ENCODE assay signal across 1 cellular context in genomic region chr2:162582357-162582798, GRCh38.
TF ChIP-seq lines count a peak whose summit lies in the region.

No MANE protein-coding gene starts in this region.

TF ChIP-seq in HepG2, 621 proteins besides CTCF, POLR2A, EP300 and RAD21 (continued from another document and continues in another):
- no peak; the same call in 1 of the 2 replicates for TF ChIP-seq THAP8 (CRISPR knock-in tag; IDR thresholded peaks at IDR 0.05; ENCODE audit: borderline replicate concordance)
- no peak for TF ChIP-seq ZBTB1 (CRISPR knock-in tag; IDR thresholded peaks at IDR 0.05; ENCODE audit: borderline replicate concordance)
- TF ChIP-seq HNF4A (CRISPR knock-in tag; IDR thresholded peaks at IDR 0.05): peak; percentile 93
- TF ChIP-seq ZNF782 (CRISPR knock-in tag; IDR thresholded peaks at IDR 0.05; ENCODE audit: borderline replicate concordance): no peak
- no peak for TF ChIP-seq ZNF513 (CRISPR knock-in tag; conservative IDR thresholded peaks at IDR 0.05)
- TF ChIP-seq FOXP1 (IDR thresholded peaks at IDR 0.05): peak; percentile 95
- peak; percentile 100 for TF ChIP-seq FOXP1 (CRISPR knock-in tag; IDR thresholded peaks at IDR 0.05)
- TF ChIP-seq TFDP1 (CRISPR knock-in tag; IDR thresholded peaks at IDR 0.05; ENCODE audit: borderline replicate concordance): peak; percentile 31; the same call in 1 of the 2 replicates
- no peak for TF ChIP-seq ZNF891 (CRISPR knock-in tag; IDR thresholded peaks at IDR 0.05)
- TF ChIP-seq KMT2A (CRISPR knock-in tag; IDR thresholded peaks at IDR 0.05): peak; percentile 76; the same call in 1 of the 2 replicates
- no peak for TF ChIP-seq NFAT5 (CRISPR knock-in tag; IDR thresholded peaks at IDR 0.05)
- peak; percentile 99; the same call in 1 of the 2 replicates for TF ChIP-seq RXRA (CRISPR knock-in tag; IDR thresholded peaks at IDR 0.05)
- no peak for TF ChIP-seq ZFP62 (CRISPR knock-in tag; IDR thresholded peaks at IDR 0.05)
- TF ChIP-seq ERF (CRISPR knock-in tag; IDR thresholded peaks at IDR 0.05): peak; percentile 99
- TF ChIP-seq TFAP4 (IDR thresholded peaks at IDR 0.05; ENCODE audit: borderline replicate concordance, low read depth): peak; percentile 85
- TF ChIP-seq HNRNPLL (IDR thresholded peaks at IDR 0.05; ENCODE audit: low read depth, low read length, poor library complexity, severe bottlenecking): no peak
- TF ChIP-seq, protein P1, sequence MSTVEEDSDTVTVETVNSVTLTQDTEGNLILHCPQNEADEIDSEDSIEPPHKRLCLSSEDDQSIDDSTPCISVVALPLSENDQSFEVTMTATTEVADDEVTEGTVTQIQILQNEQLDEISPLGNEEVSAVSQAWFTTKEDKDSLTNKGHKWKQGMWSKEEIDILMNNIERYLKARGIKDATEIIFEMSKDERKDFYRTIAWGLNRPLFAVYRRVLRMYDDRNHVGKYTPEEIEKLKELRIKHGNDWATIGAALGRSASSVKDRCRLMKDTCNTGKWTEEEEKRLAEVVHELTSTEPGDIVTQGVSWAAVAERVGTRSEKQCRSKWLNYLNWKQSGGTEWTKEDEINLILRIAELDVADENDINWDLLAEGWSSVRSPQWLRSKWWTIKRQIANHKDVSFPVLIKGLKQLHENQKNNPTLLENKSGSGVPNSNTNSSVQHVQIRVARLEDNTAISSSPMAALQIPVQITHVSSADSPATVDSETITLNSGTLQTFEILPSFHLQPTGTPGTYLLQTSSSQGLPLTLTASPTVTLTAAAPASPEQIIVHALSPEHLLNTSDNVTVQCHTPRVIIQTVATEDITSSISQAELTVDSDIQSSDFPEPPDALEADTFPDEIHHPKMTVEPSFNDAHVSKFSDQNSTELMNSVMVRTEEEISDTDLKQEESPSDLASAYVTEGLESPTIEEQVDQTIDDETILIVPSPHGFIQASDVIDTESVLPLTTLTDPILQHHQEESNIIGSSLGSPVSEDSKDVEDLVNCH (CRISPR knock-in tag; IDR thresholded peaks at IDR 0.05): no peak
- TF ChIP-seq EED (CRISPR knock-in tag; IDR thresholded peaks at IDR 0.05): no peak
- TF ChIP-seq SAFB2 (CRISPR knock-in tag; IDR thresholded peaks at IDR 0.05; ENCODE audit: borderline replicate concordance, low read depth): no peak; the same call in 1 of the 2 replicates
- TF ChIP-seq EZH2 (conservative IDR thresholded peaks at IDR 0.05; ENCODE audit: low read depth, low read length): no peak
- TF ChIP-seq ZNF354B (CRISPR knock-in tag; IDR thresholded peaks at IDR 0.05): no peak
- TF ChIP-seq, protein P2, sequence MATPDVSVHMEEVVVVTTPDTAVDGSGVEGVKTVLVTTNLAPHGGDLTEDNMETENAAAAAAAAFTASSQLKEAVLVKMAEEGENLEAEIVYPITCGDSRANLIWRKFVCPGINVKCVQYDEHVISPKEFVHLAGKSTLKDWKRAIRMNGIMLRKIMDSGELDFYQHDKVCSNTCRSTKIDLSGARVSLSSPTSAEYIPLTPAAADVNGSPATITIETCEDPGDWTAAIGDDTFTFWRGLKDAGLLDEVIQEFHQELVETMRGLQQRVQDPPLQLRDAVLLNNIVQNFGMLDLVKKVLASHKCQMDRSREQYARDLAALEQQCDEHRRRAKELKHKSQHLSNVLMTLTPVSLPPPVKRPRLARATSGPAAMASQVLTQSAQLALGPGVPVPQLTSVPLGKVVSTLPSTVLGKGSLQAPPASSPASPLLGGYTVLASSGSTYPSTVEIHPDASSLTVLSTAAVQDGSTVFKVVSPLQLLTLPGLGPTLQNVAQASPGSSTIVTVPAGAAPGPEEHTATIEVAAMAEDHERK (CRISPR knock-in tag; IDR thresholded peaks at IDR 0.05; ENCODE audit: low read depth): no peak; the same call in 1 of the 2 replicates
- no peak for TF ChIP-seq ZNF546 (CRISPR knock-in tag; conservative IDR thresholded peaks at IDR 0.05)
- peak; percentile 100 for TF ChIP-seq MAFF (IDR thresholded peaks at IDR 0.05; ENCODE audit: low read depth, low read length)
- peak; percentile 98 for TF ChIP-seq MEIS2 (CRISPR knock-in tag; IDR thresholded peaks at IDR 0.05)
- TF ChIP-seq NCOA5 (CRISPR knock-in tag; IDR thresholded peaks at IDR 0.05): no peak
- no peak for TF ChIP-seq SYNCRIP (IDR thresholded peaks at IDR 0.05; ENCODE audit: insufficient read depth, low read depth, low read length)
- no peak; the same call in 1 of the 2 replicates for TF ChIP-seq WIZ (CRISPR knock-in tag; IDR thresholded peaks at IDR 0.05)
- no peak; the same call in 1 of the 2 replicates for TF ChIP-seq GMEB1 (CRISPR knock-in tag; IDR thresholded peaks at IDR 0.05; ENCODE audit: borderline replicate concordance)
- TF ChIP-seq GATAD2A (CRISPR knock-in tag; IDR thresholded peaks at IDR 0.05): peak; percentile 100
- TF ChIP-seq, protein P3, sequence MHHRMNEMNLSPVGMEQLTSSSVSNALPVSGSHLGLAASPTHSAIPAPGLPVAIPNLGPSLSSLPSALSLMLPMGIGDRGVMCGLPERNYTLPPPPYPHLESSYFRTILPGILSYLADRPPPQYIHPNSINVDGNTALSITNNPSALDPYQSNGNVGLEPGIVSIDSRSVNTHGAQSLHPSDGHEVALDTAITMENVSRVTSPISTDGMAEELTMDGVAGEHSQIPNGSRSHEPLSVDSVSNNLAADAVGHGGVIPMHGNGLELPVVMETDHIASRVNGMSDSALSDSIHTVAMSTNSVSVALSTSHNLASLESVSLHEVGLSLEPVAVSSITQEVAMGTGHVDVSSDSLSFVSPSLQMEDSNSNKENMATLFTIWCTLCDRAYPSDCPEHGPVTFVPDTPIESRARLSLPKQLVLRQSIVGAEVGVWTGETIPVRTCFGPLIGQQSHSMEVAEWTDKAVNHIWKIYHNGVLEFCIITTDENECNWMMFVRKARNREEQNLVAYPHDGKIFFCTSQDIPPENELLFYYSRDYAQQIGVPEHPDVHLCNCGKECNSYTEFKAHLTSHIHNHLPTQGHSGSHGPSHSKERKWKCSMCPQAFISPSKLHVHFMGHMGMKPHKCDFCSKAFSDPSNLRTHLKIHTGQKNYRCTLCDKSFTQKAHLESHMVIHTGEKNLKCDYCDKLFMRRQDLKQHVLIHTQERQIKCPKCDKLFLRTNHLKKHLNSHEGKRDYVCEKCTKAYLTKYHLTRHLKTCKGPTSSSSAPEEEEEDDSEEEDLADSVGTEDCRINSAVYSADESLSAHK (CRISPR knock-in tag; IDR thresholded peaks at IDR 0.05; ENCODE audit: borderline replicate concordance): peak; percentile 68; the same call in 1 of the 2 replicates
- no peak for TF ChIP-seq ZNF367 (CRISPR knock-in tag; IDR thresholded peaks at IDR 0.05; ENCODE audit: borderline replicate concordance)
- peak; percentile 43; the same call in 1 of the 2 replicates for TF ChIP-seq MYC (CRISPR knock-in tag; IDR thresholded peaks at IDR 0.05; ENCODE audit: borderline replicate concordance)
- TF ChIP-seq, protein P4, sequence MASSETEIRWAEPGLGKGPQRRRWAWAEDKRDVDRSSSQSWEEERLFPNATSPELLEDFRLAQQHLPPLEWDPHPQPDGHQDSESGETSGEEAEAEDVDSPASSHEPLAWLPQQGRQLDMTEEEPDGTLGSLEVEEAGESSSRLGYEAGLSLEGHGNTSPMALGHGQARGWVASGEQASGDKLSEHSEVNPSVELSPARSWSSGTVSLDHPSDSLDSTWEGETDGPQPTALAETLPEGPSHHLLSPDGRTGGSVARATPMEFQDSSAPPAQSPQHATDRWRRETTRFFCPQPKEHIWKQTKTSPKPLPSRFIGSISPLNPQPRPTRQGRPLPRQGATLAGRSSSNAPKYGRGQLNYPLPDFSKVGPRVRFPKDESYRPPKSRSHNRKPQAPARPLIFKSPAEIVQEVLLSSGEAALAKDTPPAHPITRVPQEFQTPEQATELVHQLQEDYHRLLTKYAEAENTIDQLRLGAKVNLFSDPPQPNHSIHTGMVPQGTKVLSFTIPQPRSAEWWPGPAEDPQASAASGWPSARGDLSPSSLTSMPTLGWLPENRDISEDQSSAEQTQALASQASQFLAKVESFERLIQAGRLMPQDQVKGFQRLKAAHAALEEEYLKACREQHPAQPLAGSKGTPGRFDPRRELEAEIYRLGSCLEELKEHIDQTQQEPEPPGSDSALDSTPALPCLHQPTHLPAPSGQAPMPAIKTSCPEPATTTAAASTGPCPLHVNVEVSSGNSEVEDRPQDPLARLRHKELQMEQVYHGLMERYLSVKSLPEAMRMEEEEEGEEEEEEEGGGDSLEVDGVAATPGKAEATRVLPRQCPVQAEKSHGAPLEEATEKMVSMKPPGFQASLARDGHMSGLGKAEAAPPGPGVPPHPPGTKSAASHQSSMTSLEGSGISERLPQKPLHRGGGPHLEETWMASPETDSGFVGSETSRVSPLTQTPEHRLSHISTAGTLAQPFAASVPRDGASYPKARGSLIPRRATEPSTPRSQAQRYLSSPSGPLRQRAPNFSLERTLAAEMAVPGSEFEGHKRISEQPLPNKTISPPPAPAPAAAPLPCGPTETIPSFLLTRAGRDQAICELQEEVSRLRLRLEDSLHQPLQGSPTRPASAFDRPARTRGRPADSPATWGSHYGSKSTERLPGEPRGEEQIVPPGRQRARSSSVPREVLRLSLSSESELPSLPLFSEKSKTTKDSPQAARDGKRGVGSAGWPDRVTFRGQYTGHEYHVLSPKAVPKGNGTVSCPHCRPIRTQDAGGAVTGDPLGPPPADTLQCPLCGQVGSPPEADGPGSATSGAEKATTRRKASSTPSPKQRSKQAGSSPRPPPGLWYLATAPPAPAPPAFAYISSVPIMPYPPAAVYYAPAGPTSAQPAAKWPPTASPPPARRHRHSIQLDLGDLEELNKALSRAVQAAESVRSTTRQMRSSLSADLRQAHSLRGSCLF (CRISPR knock-in tag; IDR thresholded peaks at IDR 0.05; ENCODE audit: borderline replicate concordance): no peak
